12 cellular contexts compared by ENCODE assay signal in the genomic region with DNA sequence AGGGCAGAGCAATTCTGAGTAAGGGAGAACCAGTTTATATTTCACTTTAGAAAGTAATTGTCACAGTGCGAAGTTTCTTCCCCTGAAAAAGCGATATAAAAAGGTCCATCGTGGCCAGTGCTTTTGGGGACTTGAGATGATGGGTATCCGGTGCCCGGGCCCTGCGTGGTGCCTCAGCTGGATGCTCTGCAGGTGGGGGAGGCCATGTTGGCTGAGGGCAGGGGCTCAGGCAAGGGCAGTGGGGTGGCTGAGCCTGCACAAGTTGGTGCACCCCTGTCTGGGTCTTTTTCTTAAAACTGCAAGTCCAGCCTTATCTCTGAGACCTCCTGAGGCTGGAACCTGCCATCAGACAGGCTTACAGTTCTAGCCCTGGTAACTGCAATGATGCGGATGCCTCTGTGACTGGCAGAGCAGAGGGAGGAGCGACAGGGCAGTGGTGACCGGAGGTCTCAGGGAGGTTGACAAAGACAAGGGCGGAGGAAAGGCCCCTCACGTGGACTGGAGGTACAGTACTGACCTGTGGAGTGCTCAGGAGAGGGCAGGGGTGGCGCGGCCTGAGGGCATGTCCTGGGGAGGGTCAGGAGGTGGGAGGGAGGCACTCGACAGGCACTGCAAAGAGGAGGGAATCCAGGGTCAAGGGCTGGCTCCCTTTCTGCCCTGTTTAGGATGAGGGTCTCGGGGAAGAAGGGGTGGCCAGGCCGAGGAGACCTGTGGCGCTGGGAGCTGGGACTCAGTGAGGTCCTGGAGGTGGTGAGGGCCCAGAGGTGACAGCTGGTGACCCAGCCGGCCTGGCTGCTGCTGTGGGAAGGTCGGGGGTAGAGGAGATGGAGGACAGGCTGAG. TPM values are rescaled to one million over a fixed set of nuclear protein-coding genes. Genes with fewer than 3 reads are reported as not detected.
DNase-seq lines count a peak whose midpoint lies in the region; ATAC-seq and TF ChIP-seq lines count a peak whose summit lies in the region.
"Had no signal": no experiment of that assay in that cellular context is flagged by ENCODE, and none has a peak within 500 bp of the region (broad histone marks: within the 10 kb centered on the region; RNA-seq: fewer than 3 reads in every experiment).

No MANE protein-coding gene starts in this region.

- H3K27me3 Mint-ChIP-seq in nephron progenitor cell (ENCODE audit: low read depth, poor library complexity) = peaks cover 24% of the 10 kb centered on the region

- intact Hi-C loops in cardiac septum (cut with DNase I) = no loop called here
- intact Hi-C loops in right cardiac atrium (cut with DNase I) = no loop called here
- intact Hi-C loops in dorsolateral prefrontal cortex (cut with DNase I) = loop anchor here in 1 of 2 donors (10.0 kb wide), 1 partner anchor 50 kb away; no protein-coding TSS in a partner anchor
- intact Hi-C loops in aorta (cut with DNase I) = loop anchor here in 1 of 2 donors (5.0 kb wide), 1 partner anchor 188 kb away; no protein-coding TSS in a partner anchor

- peak overlapping the region; percentile 92 for H3K4me3 Mint-ChIP-seq in nephron progenitor cell
- H3K4me3 Mint-ChIP-seq: stimulated activated memory B cell treated with anti-CD40 and anti-IgM and Interleukin-4, amounts not matched to agents 10 μg/mL and 1 μg/mL and 100 μg/mL, for 72 hours had no signal

- TF ChIP-seq CTCF in dorsolateral prefrontal cortex (IDR thresholded peaks at IDR 0.05 in 54 of 56, conservative IDR thresholded peaks at IDR 0.05 in 2 of 56; ENCODE audit: low read depth in 1 of 56, partially characterized antibody in 56 of 56) (no peak), nephron progenitor cell (IDR thresholded peaks at IDR 0.05) (no peak)

- peaks cover 13% of the 10 kb centered on the region for H3K9me3 Mint-ChIP-seq in nephron progenitor cell
- H3K9me3 Mint-ChIP-seq: activated naive CD8-positive, alpha-beta T cell treated with anti-CD3 and anti-CD28 coated beads, Interleukin-2, amount 10 ng/mL, durations not matched to agents 7 days and 5 days had no signal

- peaks cover 68% of the 10 kb centered on the region for H3K4me1 Mint-ChIP-seq in nephron progenitor cell

- peaks cover 43% of the 10 kb centered on the region for H3K36me3 Mint-ChIP-seq in nephron progenitor cell (ENCODE audit: low read depth)
- H3K36me3 Mint-ChIP-seq: activated naive CD8-positive, alpha-beta T cell treated with anti-CD3 and anti-CD28 coated beads, Interleukin-2, amount 10 ng/mL, durations not matched to agents 7 days and 5 days; stimulated activated memory B cell treated with anti-CD40 and anti-IgM and Interleukin-4, amounts not matched to agents 10 μg/mL and 1 μg/mL and 100 μg/mL, for 72 hours had no signal

- H3K4me1 ChIP-seq in right cardiac atrium (ENCODE audit: control insufficient read depth, insufficient read depth, low read length) (no peaks in the 10 kb centered on the region), aorta (ENCODE audit: control insufficient read depth in 1 of 2, insufficient read depth in 2 of 2, low read length in 2 of 2) (no peaks in the 10 kb centered on the region)

- H3K27ac ChIP-seq in right cardiac atrium (ENCODE audit: low read length) (no peak overlapping the region), dorsolateral prefrontal cortex (peak overlapping the region in 46 of 59 donors; percentile 1 to 92 (median 84)), aorta (ENCODE audit: low read depth in 1 of 2, low read length in 2 of 2) (no peak overlapping the region)

- ATAC-seq in right cardiac atrium (no peak), aorta (ENCODE audit: low FRiP score) (no peak), HG03095 (IDR thresholded peaks at IDR 0.05; ENCODE audit: unreplicated experiment) (no peak)
- ATAC-seq: left lung; stimulated activated memory B cell treated with anti-CD40 and anti-IgM and Interleukin-4, amounts not matched to agents 10 μg/mL and 1 μg/mL and 100 μg/mL, for 72 hours had no signal

- H3K4me3 ChIP-seq in right cardiac atrium (ENCODE audit: low read length) (no peak overlapping the region), dorsolateral prefrontal cortex (peak overlapping the region in 11 of 59 donors; percentile 52 to 96 (median 81)), aorta (ENCODE audit: low read length in 2 of 2) (no peak overlapping the region)

- H3K27me3 ChIP-seq in right cardiac atrium (ENCODE audit: control insufficient read depth, insufficient read depth) (no peaks in the 10 kb centered on the region), dorsolateral prefrontal cortex (no peaks in the 10 kb centered on the region), aorta (ENCODE audit: control insufficient read depth in 1 of 2, insufficient read depth in 2 of 2, low read length in 1 of 2) (no peaks in the 10 kb centered on the region)

- WGBS in right cardiac atrium = 88% methylated on average over 19 of the region's 19 CpGs
- WGBS in aorta, 2 donors = 86 to 90% methylated on average over 18 to 19 of the region's 19 CpGs

- H3K36me3 ChIP-seq in aorta (ENCODE audit: control insufficient read depth in 1 of 2, insufficient read depth in 2 of 2, low read length in 1 of 2) = no peaks in the 10 kb centered on the region
- H3K36me3 ChIP-seq: left lung had no signal

- H3K27ac Mint-ChIP-seq in nephron progenitor cell = peak overlapping the region; percentile 90
- H3K27ac Mint-ChIP-seq: activated naive CD8-positive, alpha-beta T cell treated with anti-CD3 and anti-CD28 coated beads, Interleukin-2, amount 10 ng/mL, durations not matched to agents 7 days and 5 days; stimulated activated memory B cell treated with anti-CD40 and anti-IgM and Interleukin-4, amounts not matched to agents 10 μg/mL and 1 μg/mL and 100 μg/mL, for 72 hours had no signal

- H3K9me3 ChIP-seq in right cardiac atrium (ENCODE audit: control insufficient read depth, low read length) (no peaks in the 10 kb centered on the region), aorta (ENCODE audit: control insufficient read depth, low read length) (peaks cover 1% of the 10 kb centered on the region)
- H3K9me3 ChIP-seq: left lung had no signal

- DNase-seq in cardiac septum (ENCODE audit: low spot score) = peak; percentile 55
- no peak for DNase-seq in right cardiac atrium
- DNase-seq in dorsolateral prefrontal cortex = peak in 5 of 10 donors; percentile 22 to 36 (median 24)
- DNase-seq in nephron progenitor cell = no peak
- peak; percentile 50 to 71 for DNase-seq in aorta
- no peak for DNase-seq in DMS114 treated with DMSO at 0.1 percent for 48 hours (lab: John Stamatoyannopoulos, UW; ENCODE audit: unreplicated experiment)
- no peak for DNase-seq in DMS153 (lab: John Stamatoyannopoulos, UW)
- DNase-seq: activated naive CD8-positive, alpha-beta T cell treated with anti-CD3 and anti-CD28 coated beads, Interleukin-2, amount 10 ng/mL, durations not matched to agents 7 days and 5 days; NCI-H1092 had no signal

RNA-seq across cellular contexts. Expression of gene RGS12, which starts 1.8 kb away (rescaled TPM):
- total RNA-seq in cardiac septum (19.1 TPM), right cardiac atrium (10 to 100 TPM; 11.6 to 18.2 (median 14.6) TPM), dorsolateral prefrontal cortex (100 to 1,000 TPM in 5 of 120 experiments, 10 to 100 TPM in 115; 37.5 to 114 (median 72.2) TPM), aorta (10 to 100 TPM; 23.9 to 40.4 TPM)
- polyA plus RNA-seq in right cardiac atrium (20.8 TPM), aorta (10 to 100 TPM; 10.3 to 28.2 TPM)

RNA-seq across cellular contexts. Expression of gene MSANTD1, which starts 45.7 kb away (rescaled TPM):
- total RNA-seq in cardiac septum = 1.1 TPM
- total RNA-seq in right cardiac atrium = under 1 TPM; 0.23 to 0.40 (median 0.34) TPM
- 0.20 TPM for polyA plus RNA-seq in right cardiac atrium
- 10 to 100 TPM in 16 of 120 experiments, 1 to 10 TPM in 104; 3.0 to 16.7 (median 6.9) TPM for total RNA-seq in dorsolateral prefrontal cortex
- total RNA-seq in aorta = 1 to 10 TPM; 1.9 to 3.5 TPM
- under 1 TPM in 1 of 2 donors, not detected in 1; 0.33 TPM for polyA plus RNA-seq in aorta

Comparison
In these comparisons a context has a peak if more than half of its experiments do, and no peak if none do; other contexts are left out.
1. DNase-seq: peak in cardiac septum (single experiment) and aorta (2 of 2); none in right cardiac atrium (0 of 3), nephron progenitor cell (single experiment), DMS114 treated with DMSO at 0.1 percent for 48 hours (single experiment) and DMS153 (single experiment).
2. H3K27ac ChIP-seq: peak in dorsolateral prefrontal cortex (46 of 59); none in right cardiac atrium (single experiment) and aorta (0 of 2).